ENCODE assay signal across 1 cellular context in genomic region chr11:67347964-67348749, GRCh38.
TF ChIP-seq lines count a peak whose summit lies in the region.

No MANE protein-coding gene starts in this region.

TF ChIP-seq in K562, 482 proteins besides CTCF, POLR2A, EP300 and RAD21 (continued from another document):
- TF ChIP-seq ELF2 (CRISPR knock-in tag; IDR thresholded peaks at IDR 0.05) (peak; percentile 65; the same call in 1 of the 2 replicates), CTBP1 (IDR thresholded peaks at IDR 0.05; ENCODE audit: borderline replicate concordance) (peak; percentile 94), DACH1 (IDR thresholded peaks at IDR 0.05; ENCODE audit: partially characterized antibody) (peak; percentile 58), CAMTA2 (CRISPR knock-in tag; conservative IDR thresholded peaks at IDR 0.05) (0 out of 2 replicates have a peak, but pooled peaks have one; percentile 49), RBBP5 (IDR thresholded peaks at IDR 0.05; ENCODE audit: borderline replicate concordance, insufficient read depth, low read length, poor library complexity, severe bottlenecking) (peak; percentile 62), NR0B1 (IDR thresholded peaks at IDR 0.05; ENCODE audit: partially characterized antibody) (no peak), MTF1 (CRISPR knock-in tag; IDR thresholded peaks at IDR 0.05; ENCODE audit: borderline replicate concordance) (no peak), POLR2AphosphoS5 (IDR thresholded peaks at IDR 0.05; ENCODE audit: control insufficient read depth, insufficient read depth, low read depth, low read length) (peak; percentile 96), ZNF140 (CRISPR knock-in tag; IDR thresholded peaks at IDR 0.05) (no peak), TAL1 (IDR thresholded peaks at IDR 0.05) (peak; percentile 98), KDM1A (IDR thresholded peaks at IDR 0.05) (peak; percentile 92 to 94), PHB2 (IDR thresholded peaks at IDR 0.05; ENCODE audit: low read depth) (peak; percentile 89), SP1 (CRISPR knock-in tag; IDR thresholded peaks at IDR 0.05) (no peak), ZNF766 (CRISPR knock-in tag; conservative IDR thresholded peaks at IDR 0.05) (peak; percentile 97), PTTG1 (tag; IDR thresholded peaks at IDR 0.05; ENCODE audit: low read depth) (0 out of 2 replicates have a peak, but pooled peaks have one; percentile 36)
- TF ChIP-seq, protein P1, sequence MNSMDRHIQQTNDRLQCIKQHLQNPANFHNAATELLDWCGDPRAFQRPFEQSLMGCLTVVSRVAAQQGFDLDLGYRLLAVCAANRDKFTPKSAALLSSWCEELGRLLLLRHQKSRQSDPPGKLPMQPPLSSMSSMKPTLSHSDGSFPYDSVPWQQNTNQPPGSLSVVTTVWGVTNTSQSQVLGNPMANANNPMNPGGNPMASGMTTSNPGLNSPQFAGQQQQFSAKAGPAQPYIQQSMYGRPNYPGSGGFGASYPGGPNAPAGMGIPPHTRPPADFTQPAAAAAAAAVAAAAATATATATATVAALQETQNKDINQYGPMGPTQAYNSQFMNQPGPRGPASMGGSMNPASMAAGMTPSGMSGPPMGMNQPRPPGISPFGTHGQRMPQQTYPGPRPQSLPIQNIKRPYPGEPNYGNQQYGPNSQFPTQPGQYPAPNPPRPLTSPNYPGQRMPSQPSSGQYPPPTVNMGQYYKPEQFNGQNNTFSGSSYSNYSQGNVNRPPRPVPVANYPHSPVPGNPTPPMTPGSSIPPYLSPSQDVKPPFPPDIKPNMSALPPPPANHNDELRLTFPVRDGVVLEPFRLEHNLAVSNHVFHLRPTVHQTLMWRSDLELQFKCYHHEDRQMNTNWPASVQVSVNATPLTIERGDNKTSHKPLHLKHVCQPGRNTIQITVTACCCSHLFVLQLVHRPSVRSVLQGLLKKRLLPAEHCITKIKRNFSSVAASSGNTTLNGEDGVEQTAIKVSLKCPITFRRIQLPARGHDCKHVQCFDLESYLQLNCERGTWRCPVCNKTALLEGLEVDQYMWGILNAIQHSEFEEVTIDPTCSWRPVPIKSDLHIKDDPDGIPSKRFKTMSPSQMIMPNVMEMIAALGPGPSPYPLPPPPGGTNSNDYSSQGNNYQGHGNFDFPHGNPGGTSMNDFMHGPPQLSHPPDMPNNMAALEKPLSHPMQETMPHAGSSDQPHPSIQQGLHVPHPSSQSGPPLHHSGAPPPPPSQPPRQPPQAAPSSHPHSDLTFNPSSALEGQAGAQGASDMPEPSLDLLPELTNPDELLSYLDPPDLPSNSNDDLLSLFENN (IDR thresholded peaks at IDR 0.05; ENCODE audit: low read depth in 2 of 2, low read length in 2 of 2), result peak in 1 of 2 experiments; percentile 89; a peak in 2 of 4 replicates
- TF ChIP-seq, protein P2, sequence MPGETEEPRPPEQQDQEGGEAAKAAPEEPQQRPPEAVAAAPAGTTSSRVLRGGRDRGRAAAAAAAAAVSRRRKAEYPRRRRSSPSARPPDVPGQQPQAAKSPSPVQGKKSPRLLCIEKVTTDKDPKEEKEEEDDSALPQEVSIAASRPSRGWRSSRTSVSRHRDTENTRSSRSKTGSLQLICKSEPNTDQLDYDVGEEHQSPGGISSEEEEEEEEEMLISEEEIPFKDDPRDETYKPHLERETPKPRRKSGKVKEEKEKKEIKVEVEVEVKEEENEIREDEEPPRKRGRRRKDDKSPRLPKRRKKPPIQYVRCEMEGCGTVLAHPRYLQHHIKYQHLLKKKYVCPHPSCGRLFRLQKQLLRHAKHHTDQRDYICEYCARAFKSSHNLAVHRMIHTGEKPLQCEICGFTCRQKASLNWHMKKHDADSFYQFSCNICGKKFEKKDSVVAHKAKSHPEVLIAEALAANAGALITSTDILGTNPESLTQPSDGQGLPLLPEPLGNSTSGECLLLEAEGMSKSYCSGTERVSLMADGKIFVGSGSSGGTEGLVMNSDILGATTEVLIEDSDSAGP (CRISPR knock-in tag; IDR thresholded peaks at IDR 0.05), result no peak
- TF ChIP-seq, protein P3, sequence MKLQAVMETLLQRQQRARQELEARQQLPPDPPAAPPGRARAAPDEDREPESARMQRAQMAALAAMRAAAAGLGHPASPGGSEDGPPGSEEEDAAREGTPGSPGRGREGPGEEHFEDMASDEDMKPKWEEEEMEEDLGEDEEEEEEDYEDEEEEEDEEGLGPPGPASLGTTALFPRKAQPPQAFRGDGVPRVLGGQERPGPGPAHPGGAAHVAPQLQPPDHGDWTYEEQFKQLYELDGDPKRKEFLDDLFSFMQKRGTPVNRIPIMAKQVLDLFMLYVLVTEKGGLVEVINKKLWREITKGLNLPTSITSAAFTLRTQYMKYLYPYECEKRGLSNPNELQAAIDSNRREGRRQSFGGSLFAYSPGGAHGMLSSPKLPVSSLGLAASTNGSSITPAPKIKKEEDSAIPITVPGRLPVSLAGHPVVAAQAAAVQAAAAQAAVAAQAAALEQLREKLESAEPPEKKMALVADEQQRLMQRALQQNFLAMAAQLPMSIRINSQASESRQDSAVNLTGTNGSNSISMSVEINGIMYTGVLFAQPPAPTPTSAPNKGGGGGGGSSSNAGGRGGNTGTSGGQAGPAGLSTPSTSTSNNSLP (IDR thresholded peaks at IDR 0.05; ENCODE audit: borderline replicate concordance, low read depth, low read length), result 0 out of 2 replicates have a peak, but pooled peaks have one; percentile 17
